ENCODE assay signal across 8 cellular contexts in genomic region chr19:42323852-42324654, GRCh38. TPM values are rescaled to one million over a fixed set of nuclear protein-coding genes. Genes with fewer than 3 reads are reported as not detected.
A peak's percentile ranks its signal among the peaks of the same experiment; 100 is the strongest.
DNase-seq lines count a peak whose midpoint lies in the region; ATAC-seq and TF ChIP-seq lines count a peak whose summit lies in the region.

No MANE protein-coding gene starts in this region.

- no peaks in the 10 kb centered on the region for H3K36me3 ChIP-seq in stomach

- H3K27me3 ChIP-seq in stomach, result peaks cover 14 to 35% (median 17%) of the 10 kb centered on the region in 3 donors

- H3K27ac Mint-ChIP-seq in activated CD4-positive, alpha-beta memory T cell treated with anti-CD3 and anti-CD28 coated beads, Interleukin-2, amount 10 ng/mL, durations not matched to agents 7 days and 5 days, result no peak overlapping the region

- peaks cover 29% of the 10 kb centered on the region for H3K27me3 Mint-ChIP-seq in activated CD4-positive, alpha-beta memory T cell treated with anti-CD3 and anti-CD28 coated beads, Interleukin-2, amount 10 ng/mL, durations not matched to agents 7 days and 5 days

- WGBS in stomach, 5 donors, result 1 to 4% (median 3%) methylated on average over 10 to 92 of the region's 92 CpGs

- POLR2A ChIA-PET in activated CD4-positive, alpha-beta memory T cell treated with anti-CD3 and anti-CD28 coated beads, Interleukin-2, amount 10 ng/mL, durations not matched to agents 7 days and 5 days (lab: Charles Lee), result no interaction called here

- H3K4me1 Mint-ChIP-seq in activated CD4-positive, alpha-beta memory T cell treated with anti-CD3 and anti-CD28 coated beads, Interleukin-2, amount 10 ng/mL, durations not matched to agents 7 days and 5 days, result peaks cover 18% of the 10 kb centered on the region

- no peak overlapping the region for H3K27ac ChIP-seq in stomach

- TF ChIP-seq POLR2A in stomach (IDR thresholded peaks at IDR 0.05), result no peak

- intact Hi-C loops in left ventricle myocardium superior (cut with micrococcal nuclease), result no loop called here
- intact Hi-C loops in stomach (cut with DNase I; ENCODE audit: low total_unique reads), result loop anchor here (10.0 kb wide), 1 partner anchor 199 kb away; no protein-coding TSS in a partner anchor

- peaks cover 25 to 52% (median 39%) of the 10 kb centered on the region in 4 donors for H3K4me1 ChIP-seq in stomach

- H3K9me3 ChIP-seq in stomach, result no peaks in the 10 kb centered on the region

- H3K4me3 Mint-ChIP-seq in activated CD4-positive, alpha-beta memory T cell treated with anti-CD3 and anti-CD28 coated beads, Interleukin-2, amount 10 ng/mL, durations not matched to agents 7 days and 5 days, result no peak overlapping the region

- no peaks in the 10 kb centered on the region for H3K36me3 Mint-ChIP-seq in activated CD4-positive, alpha-beta memory T cell treated with anti-CD3 and anti-CD28 coated beads, Interleukin-2, amount 10 ng/mL, durations not matched to agents 7 days and 5 days (ENCODE audit: low read depth)

- CTCF ChIA-PET in activated CD4-positive, alpha-beta memory T cell treated with anti-CD3 and anti-CD28 coated beads, Interleukin-2, amount 10 ng/mL, durations not matched to agents 7 days and 5 days (lab: Charles Lee), result interaction anchor here (1.2 to 1.6 kb wide), 2 partner anchors 13 to 20 kb away, joined by 3 to 4 read pairs; no protein-coding TSS in a partner anchor

- no peaks in the 10 kb centered on the region for H3K9me3 Mint-ChIP-seq in activated CD4-positive, alpha-beta memory T cell treated with anti-CD3 and anti-CD28 coated beads, Interleukin-2, amount 10 ng/mL, durations not matched to agents 7 days and 5 days

- no peak for TF ChIP-seq EP300 in stomach (IDR thresholded peaks at IDR 0.05)

- peak overlapping the region; percentile 73 to 97 (median 88) for H3K4me3 ChIP-seq in stomach

- ATAC-seq in left ventricle myocardium superior, result no peak

- no peak for TF ChIP-seq CTCF in stomach (IDR thresholded peaks at IDR 0.05)

- DNase-seq in activated CD4-positive, alpha-beta T cell treated with anti-CD3 and anti-CD28 coated beads, Interleukin-2, amount 50 U/mL, for 1 hour, result peak; percentile 17
- no peak for DNase-seq in activated CD4-positive, alpha-beta T cell treated with anti-CD3 and anti-CD28 coated beads for 4 hours
- DNase-seq in activated CD4-positive, alpha-beta memory T cell treated with anti-CD3 and anti-CD28 coated beads, Interleukin-2, amount 10 ng/mL, durations not matched to agents 7 days and 5 days, result peak; percentile 29
- DNase-seq in left ventricle myocardium superior (peak; percentile 36), stomach (no peak), foreskin melanocyte (no peak), amniotic stem cell (lab: John Stamatoyannopoulos, UW) (no peak)
- no peak for DNase-seq in effector CD8-positive, alpha-beta T cell (lab: John Stamatoyannopoulos, UW)

RNA-seq across cellular contexts. Expression of gene MEGF8, which starts 1.4 kb away (rescaled TPM):
- total RNA-seq in activated CD4-positive, alpha-beta memory T cell treated with anti-CD3 and anti-CD28 coated beads, Interleukin-2, amount 10 ng/mL, durations not matched to agents 7 days and 5 days, result 1 to 10 TPM; 4.2 to 4.7 TPM
- total RNA-seq in left ventricle myocardium superior, result 37.4 TPM
- 10 to 100 TPM; 12.3 to 46.3 (median 21.0) TPM for total RNA-seq in stomach
- 1 to 10 TPM; 2.6 to 5.2 (median 3.6) TPM for polyA plus RNA-seq in stomach

RNA-seq across cellular contexts. Expression of gene TMEM145, which starts 10.9 kb away (rescaled TPM):
- under 1 TPM in 1 of 2 experiments, not detected in 1; 0.23 TPM for total RNA-seq in activated CD4-positive, alpha-beta memory T cell treated with anti-CD3 and anti-CD28 coated beads, Interleukin-2, amount 10 ng/mL, durations not matched to agents 7 days and 5 days
- total RNA-seq in left ventricle myocardium superior (0.64 TPM), stomach (10 to 100 TPM in 1 of 5 donors, under 1 TPM in 1, not detected in 3; 0.37 to 44.3 TPM)
- 1 to 10 TPM in 1 of 3 donors, under 1 TPM in 2; 0.50 to 1.1 (median 0.61) TPM for polyA plus RNA-seq in stomach

RNA-seq across cellular contexts. Expression of gene PAFAH1B3, which starts 21.6 kb away (rescaled TPM):
- total RNA-seq in activated CD4-positive, alpha-beta memory T cell treated with anti-CD3 and anti-CD28 coated beads, Interleukin-2, amount 10 ng/mL, durations not matched to agents 7 days and 5 days, result 10 to 100 TPM; 30.6 to 32.7 TPM
- total RNA-seq in left ventricle myocardium superior (2.6 TPM), stomach (10 to 100 TPM in 3 of 5 donors, 1 to 10 TPM in 1, not detected in 1; 7.5 to 58.1 (median 17.9) TPM)
- polyA plus RNA-seq in stomach, result 10 to 100 TPM; 33.4 to 37.1 (median 34.3) TPM

RNA-seq across cellular contexts. Expression of gene PRR19, which starts 22.1 kb away (rescaled TPM):
- under 1 TPM; 0.45 to 0.91 TPM for total RNA-seq in activated CD4-positive, alpha-beta memory T cell treated with anti-CD3 and anti-CD28 coated beads, Interleukin-2, amount 10 ng/mL, durations not matched to agents 7 days and 5 days
- total RNA-seq in left ventricle myocardium superior, result not detected
- not detected for total RNA-seq in stomach
- under 1 TPM in 2 of 3 donors, not detected in 1; 0.68 to 0.98 TPM for polyA plus RNA-seq in stomach

RNA-seq across cellular contexts. Expression of gene CIC, which starts 55.0 kb away (rescaled TPM):
- 10 to 100 TPM; 86.5 to 88.8 TPM for total RNA-seq in activated CD4-positive, alpha-beta memory T cell treated with anti-CD3 and anti-CD28 coated beads, Interleukin-2, amount 10 ng/mL, durations not matched to agents 7 days and 5 days
- total RNA-seq in left ventricle myocardium superior (37.1 TPM), stomach (10 to 100 TPM; 19.8 to 60.3 (median 39.1) TPM)
- 10 to 100 TPM; 15.4 to 31.8 (median 21.5) TPM for polyA plus RNA-seq in stomach

Comparison
In these comparisons a context has a peak if more than half of its experiments do, and no peak if none do; other contexts are left out.
1. DNase-seq: peak in activated CD4-positive, alpha-beta T cell treated with anti-CD3 and anti-CD28 coated beads, Interleukin-2, amount 50 U/mL, for 1 hour (single experiment), activated CD4-positive, alpha-beta memory T cell treated with anti-CD3 and anti-CD28 coated beads, Interleukin-2, amount 10 ng/mL, durations not matched to agents 7 days and 5 days (single experiment) and left ventricle myocardium superior (single experiment); none in activated CD4-positive, alpha-beta T cell treated with anti-CD3 and anti-CD28 coated beads for 4 hours (0 of 2), stomach (single experiment), foreskin melanocyte (single experiment), effector CD8-positive, alpha-beta T cell (single experiment) and amniotic stem cell (single experiment).